28 cellular contexts compared by ENCODE assay signal in genomic region chr5:68421667-68422220, GRCh38.
DNase-seq lines count a peak whose midpoint lies in the region; ATAC-seq, FAIRE-seq and TF ChIP-seq lines count a peak whose summit lies in the region.
"Had no signal": no experiment of that assay in that cellular context is flagged by ENCODE, and none has a peak within 500 bp of the region (broad histone marks: within the 10 kb centered on the region; RNA-seq: fewer than 3 reads in every experiment).

No MANE protein-coding gene starts in this region.

- H3K4me1 ChIP-seq in spleen (peaks cover 0 to 50% (median 28%) of the 10 kb centered on the region in 6 donors), colonic mucosa (peaks cover 10% of the 10 kb centered on the region)
- H3K4me1 ChIP-seq in CD8-positive, alpha-beta T cell (ENCODE audit: insufficient read depth, low read length): peaks cover 12% of the 10 kb centered on the region

- no peaks in the 10 kb centered on the region for H3K36me3 Mint-ChIP-seq in HFFc6 (ENCODE audit: low read depth)
- H3K36me3 Mint-ChIP-seq in CD8-positive, alpha-beta T cell: no peaks in the 10 kb centered on the region

- H3K27me3 Mint-ChIP-seq in HFFc6 (ENCODE audit: insufficient read depth): no peaks in the 10 kb centered on the region
- H3K27me3 Mint-ChIP-seq in CD8-positive, alpha-beta T cell (ENCODE audit: low read depth): no peaks in the 10 kb centered on the region

- no peak for TF ChIP-seq POLR2A in spleen (IDR thresholded peaks at IDR 0.05)

- H3K36me3 ChIP-seq in bronchial epithelial cell (ENCODE audit: control insufficient read depth, insufficient read depth, low read length) (no peaks in the 10 kb centered on the region), spleen (no peaks in the 10 kb centered on the region), colonic mucosa (no peaks in the 10 kb centered on the region)
- H3K36me3 ChIP-seq in CD8-positive, alpha-beta T cell (ENCODE audit: insufficient read depth, low read length): no peaks in the 10 kb centered on the region
- H3K36me3 ChIP-seq: HAP-1, MG63, SJCRH30 had no signal

- peaks cover 85% of the 10 kb centered on the region for H3K4me1 Mint-ChIP-seq in HFFc6 (ENCODE audit: low read depth)
- H3K4me1 Mint-ChIP-seq in CD8-positive, alpha-beta T cell (ENCODE audit: low read depth): peaks cover 16% of the 10 kb centered on the region

- POLR2A ChIA-PET in CD8-positive, alpha-beta T cell (lab: Charles Lee): interaction anchor here (0.6 kb wide), 1 partner anchor 41 kb away, joined by 3 read pairs; no protein-coding TSS in a partner anchor

- ATAC-seq in GM21360 (IDR thresholded peaks at IDR 0.05; ENCODE audit: unreplicated experiment) (no peak), HG03439 (IDR thresholded peaks at IDR 0.05; ENCODE audit: unreplicated experiment) (no peak)
- ATAC-seq in CD8-positive, alpha-beta T cell: no peak
- ATAC-seq: GM23338, HepG2, Right ventricle myocardium inferior, SK-N-SH treated with all-trans-retinoic acid at 6 μM for 48 hours had no signal

- TF ChIP-seq CTCF in HFFc6 (IDR thresholded peaks at IDR 0.05): no peak
- TF ChIP-seq CTCF in bronchial epithelial cell (IDR thresholded peaks at IDR 0.05; ENCODE audit: insufficient read depth, low read length, severe bottlenecking): no peak
- TF ChIP-seq CTCF in spleen (IDR thresholded peaks at IDR 0.05 in 8 of 11, conservative IDR thresholded peaks at IDR 0.05 in 3 of 11): no peak
- no peak for TF ChIP-seq CTCF in colonic mucosa (IDR thresholded peaks at IDR 0.05)
- no peak for TF ChIP-seq CTCF in CD8-positive, alpha-beta T cell (IDR thresholded peaks at IDR 0.05)

- no peak overlapping the region for H3K4me3 Mint-ChIP-seq in HFFc6
- no peak overlapping the region for H3K4me3 Mint-ChIP-seq in CD8-positive, alpha-beta T cell
- H3K4me3 Mint-ChIP-seq: GM23338 had no signal

- WGBS in spleen, 5 donors: 94 to 96% (median 94%) methylated on average over 9 of the region's 9 CpGs

- H3K9me3 ChIP-seq in spleen: no peaks in the 10 kb centered on the region
- no peaks in the 10 kb centered on the region for H3K9me3 ChIP-seq in colonic mucosa
- no peaks in the 10 kb centered on the region for H3K9me3 ChIP-seq in CD8-positive, alpha-beta T cell (ENCODE audit: low read length)
- H3K9me3 ChIP-seq: HAP-1, MG63, SJCRH30 had no signal

- peak; percentile 86 for FAIRE-seq in bronchial epithelial cell (lab: Jason Lieb, UNC)
- FAIRE-seq: GM12892, HepG2 had no signal

- H3K9me3 Mint-ChIP-seq in HFFc6: no peaks in the 10 kb centered on the region
- no peaks in the 10 kb centered on the region for H3K9me3 Mint-ChIP-seq in CD8-positive, alpha-beta T cell
- H3K9me3 Mint-ChIP-seq: GM23338 had no signal

- H3K27ac ChIP-seq in spleen: peak overlapping the region; percentile 1 to 81 (median 40)
- no peak overlapping the region for H3K27ac ChIP-seq in colonic mucosa
- H3K27ac ChIP-seq in CD8-positive, alpha-beta T cell (ENCODE audit: low read depth, low read length): no peak overlapping the region
- H3K27ac ChIP-seq: PC-9, SJCRH30 had no signal

- 0 out of 2 replicates have a peak overlapping the region, but pooled peaks have one; percentile 0 for H3K27ac Mint-ChIP-seq in HFFc6
- no peak overlapping the region for H3K27ac Mint-ChIP-seq in CD8-positive, alpha-beta T cell
- H3K27ac Mint-ChIP-seq: GM23338 had no signal

- intact Hi-C loops in spleen (cut with DNase I; ENCODE audit: low total_unique reads): no loop called here
- intact Hi-C loops in colonic mucosa (cut with DNase I): no loop called here
- intact Hi-C loops in CD8-positive, alpha-beta T cell (cut with DNase I, micrococcal nuclease): no loop called here

- H3K4me3 ChIP-seq in bronchial epithelial cell (ENCODE audit: low read depth, low read length) (no peak overlapping the region), spleen (no peak overlapping the region), colonic mucosa (no peak overlapping the region)
- no peak overlapping the region for H3K4me3 ChIP-seq in CD8-positive, alpha-beta T cell (ENCODE audit: low read depth, low read length)
- H3K4me3 ChIP-seq: GM23338, HAP-1, MG63, PC-9, SJCRH30 had no signal

- DNase-seq in HFFc6 (no peak), bronchial epithelial cell (ENCODE audit: low read depth) (no peak), left kidney (ENCODE audit: low read depth, low spot score) (peak; percentile 41), spleen (no peak), colonic mucosa (no peak)
- no peak for DNase-seq in CD8-positive, alpha-beta T cell
- DNase-seq: C1 segment of cervical spinal cord, Calu3, DMS79 treated with DMSO at 0.1 percent for 48 hours, GF-D8, Kasumi-1, MG63, NCI-H1105 treated with DMSO at 0.1 percent for 48 hours, NCI-H146, NCI-H2029, NCI-H446, NCI-H524 treated with DMSO at 0.1 percent for 48 hours, NCI-H774, PC-9, SJCRH30 had no signal

- H3K9ac ChIP-seq in colonic mucosa (ENCODE audit: low read depth in 2 of 2, low read length in 2 of 2): no peak overlapping the region

- CTCF ChIA-PET in CD8-positive, alpha-beta T cell (lab: Charles Lee): no interaction called here

- H3K27me3 ChIP-seq in bronchial epithelial cell (ENCODE audit: control insufficient read depth, insufficient read depth, low read length) (no peaks in the 10 kb centered on the region), spleen (replicated peaks in 1 of 7) (no peaks in the 10 kb centered on the region), colonic mucosa (no peaks in the 10 kb centered on the region)
- no peaks in the 10 kb centered on the region for H3K27me3 ChIP-seq in CD8-positive, alpha-beta T cell (ENCODE audit: insufficient read depth, low read length)
- H3K27me3 ChIP-seq: MG63, SJCRH30 had no signal

Comparison
In these comparisons a context has a peak if more than half of its experiments do, and no peak if none do; other contexts are left out.
1. H3K27ac ChIP-seq: peak in spleen (8 of 8); none in colonic mucosa (single experiment) and CD8-positive, alpha-beta T cell (single experiment).